ENCODE assay signal across 1 cellular context in the genomic region with DNA sequence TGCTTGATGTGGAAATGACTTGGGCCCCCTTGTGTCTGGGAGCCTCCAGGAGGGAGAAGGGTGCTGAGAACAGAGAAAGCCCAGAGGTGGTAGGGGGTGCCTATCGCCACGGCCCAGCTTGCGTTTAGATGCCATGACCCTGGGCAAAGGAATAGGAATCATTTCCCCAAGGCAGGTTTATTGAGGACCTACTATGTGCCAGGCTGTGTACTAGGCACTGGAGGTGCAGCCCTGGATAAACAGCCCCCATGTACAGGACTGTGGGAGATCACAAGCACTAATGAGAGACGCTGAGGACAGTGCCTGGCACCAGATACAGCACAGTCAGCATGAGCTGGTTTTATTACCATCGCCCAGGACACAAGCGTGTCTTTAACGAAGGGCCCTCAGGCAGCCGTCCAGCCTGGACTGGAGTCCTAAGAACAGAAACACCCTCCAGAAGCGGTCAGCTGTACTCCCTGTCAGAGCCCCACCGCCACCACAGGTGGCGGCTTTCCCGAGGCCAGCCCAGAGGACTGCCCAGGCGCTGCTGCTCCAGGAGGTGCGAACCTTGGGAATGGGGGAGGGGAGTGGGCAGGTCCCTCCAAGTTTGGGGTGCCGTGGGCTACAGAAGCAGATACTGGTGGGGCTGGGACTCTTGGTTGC.
TF ChIP-seq lines count a peak whose summit lies in the region.

No MANE protein-coding gene starts in this region.

TF ChIP-seq in K562, 482 proteins besides CTCF, POLR2A, EP300 and RAD21:
- TF ChIP-seq ZKSCAN1 (IDR thresholded peaks at IDR 0.05; ENCODE audit: low read depth, low read length) (peak; percentile 98), RBM25 (IDR thresholded peaks at IDR 0.05; ENCODE audit: low read depth, low read length, severe bottlenecking) (peak; percentile 23), ZFP1 (CRISPR knock-in tag; IDR thresholded peaks at IDR 0.05) (no peak), RBFOX2 (IDR thresholded peaks at IDR 0.05; ENCODE audit: low read depth, low read length) (peak; percentile 23; the same call in 1 of the 2 replicates), ZFX (CRISPR knock-in tag; IDR thresholded peaks at IDR 0.05) (no peak), ZNF717 (CRISPR knock-in tag; IDR thresholded peaks at IDR 0.05) (no peak)
- TF ChIP-seq, protein P1, sequence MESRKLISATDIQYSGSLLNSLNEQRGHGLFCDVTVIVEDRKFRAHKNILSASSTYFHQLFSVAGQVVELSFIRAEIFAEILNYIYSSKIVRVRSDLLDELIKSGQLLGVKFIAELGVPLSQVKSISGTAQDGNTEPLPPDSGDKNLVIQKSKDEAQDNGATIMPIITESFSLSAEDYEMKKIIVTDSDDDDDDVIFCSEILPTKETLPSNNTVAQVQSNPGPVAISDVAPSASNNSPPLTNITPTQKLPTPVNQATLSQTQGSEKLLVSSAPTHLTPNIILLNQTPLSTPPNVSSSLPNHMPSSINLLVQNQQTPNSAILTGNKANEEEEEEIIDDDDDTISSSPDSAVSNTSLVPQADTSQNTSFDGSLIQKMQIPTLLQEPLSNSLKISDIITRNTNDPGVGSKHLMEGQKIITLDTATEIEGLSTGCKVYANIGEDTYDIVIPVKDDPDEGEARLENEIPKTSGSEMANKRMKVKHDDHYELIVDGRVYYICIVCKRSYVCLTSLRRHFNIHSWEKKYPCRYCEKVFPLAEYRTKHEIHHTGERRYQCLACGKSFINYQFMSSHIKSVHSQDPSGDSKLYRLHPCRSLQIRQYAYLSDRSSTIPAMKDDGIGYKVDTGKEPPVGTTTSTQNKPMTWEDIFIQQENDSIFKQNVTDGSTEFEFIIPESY (CRISPR knock-in tag; IDR thresholded peaks at IDR 0.05), result peak; percentile 92
- TF ChIP-seq, protein P2, sequence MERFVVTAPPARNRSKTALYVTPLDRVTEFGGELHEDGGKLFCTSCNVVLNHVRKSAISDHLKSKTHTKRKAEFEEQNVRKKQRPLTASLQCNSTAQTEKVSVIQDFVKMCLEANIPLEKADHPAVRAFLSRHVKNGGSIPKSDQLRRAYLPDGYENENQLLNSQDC (CRISPR knock-in tag; IDR thresholded peaks at IDR 0.05), result no peak
